ENCODE assay signal across 9 cellular contexts in the genomic region with DNA sequence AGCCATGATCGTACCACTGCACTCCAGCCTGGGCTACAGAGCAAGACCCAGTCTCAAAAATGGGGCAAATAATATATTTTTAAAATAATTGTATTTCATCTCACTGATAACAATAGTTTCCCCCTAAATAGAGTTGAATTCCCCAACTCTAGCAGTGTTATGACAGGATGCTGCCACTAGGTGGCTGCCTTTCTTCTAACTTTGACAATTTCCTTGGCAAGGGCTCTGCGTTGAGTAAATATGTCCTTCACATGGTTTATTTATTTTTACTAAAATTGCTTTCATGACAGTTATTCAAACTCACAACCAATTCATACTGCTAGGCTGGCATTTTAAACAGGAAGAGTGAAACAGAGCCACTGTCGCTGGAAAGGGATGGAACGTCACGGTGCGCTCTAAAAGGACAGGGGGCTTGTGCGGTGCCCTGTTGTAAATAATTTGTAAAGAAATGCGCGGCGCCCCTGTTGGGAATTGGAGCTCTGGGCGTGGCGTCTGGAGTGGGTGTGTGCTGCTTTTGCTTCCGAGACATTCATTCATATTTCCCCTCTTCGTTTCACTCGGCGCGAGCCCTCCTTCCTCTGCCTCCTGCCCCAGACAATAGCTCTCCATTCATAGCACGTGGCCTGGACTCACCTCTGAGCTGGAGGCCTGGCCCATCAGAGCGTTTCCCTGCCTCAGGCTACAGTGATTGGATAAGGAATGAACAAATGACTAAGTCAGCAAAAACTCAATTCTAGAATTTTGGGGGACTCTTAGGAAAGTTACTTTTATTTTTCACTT.
DNase-seq lines count a peak whose midpoint lies in the region; ATAC-seq and TF ChIP-seq lines count a peak whose summit lies in the region.
"Had no signal": no experiment of that assay in that cellular context is flagged by ENCODE, and none has a peak within 500 bp of the region (broad histone marks: within the 10 kb centered on the region; RNA-seq: fewer than 3 reads in every experiment).

No MANE protein-coding gene starts in this region.

- no peak overlapping the region for H3K27ac Mint-ChIP-seq in memory B cell

- peaks cover 6% of the 10 kb centered on the region for H3K4me1 Mint-ChIP-seq in memory B cell

- H3K9me3 ChIP-seq in WERI-Rb-1 (ENCODE audit: severe bottlenecking) (no peaks in the 10 kb centered on the region), duodenal mucosa (ENCODE audit: control insufficient read depth in 1 of 2, low read length in 2 of 2) (no peaks in the 10 kb centered on the region)

- H3K27me3 Mint-ChIP-seq in memory B cell: peaks cover 6% of the 10 kb centered on the region

- no peaks in the 10 kb centered on the region for H3K36me3 Mint-ChIP-seq in memory B cell

- ATAC-seq in memory B cell (ENCODE audit: low read depth): peak; percentile 53
- no peak for ATAC-seq in GM18907 (IDR thresholded peaks at IDR 0.05; ENCODE audit: unreplicated experiment)

- H3K27me3 ChIP-seq in WERI-Rb-1 (ENCODE audit: insufficient read depth, low read depth, severe bottlenecking): no peaks in the 10 kb centered on the region
- peaks cover 3 to 7% of the 10 kb centered on the region in 2 donors for H3K27me3 ChIP-seq in duodenal mucosa (ENCODE audit: control insufficient read depth in 1 of 2, insufficient read depth in 2 of 2, low read length in 2 of 2)

- no peak overlapping the region for H3K4me3 Mint-ChIP-seq in memory B cell

- H3K27ac ChIP-seq in WERI-Rb-1 (no peak overlapping the region), duodenal mucosa (ENCODE audit: low read depth, low read length) (no peak overlapping the region)
- H3K27ac ChIP-seq: epithelial cell of prostate had no signal

- H3K36me3 ChIP-seq in WERI-Rb-1 (no peaks in the 10 kb centered on the region), duodenal mucosa (ENCODE audit: control insufficient read depth in 1 of 2, insufficient read depth in 2 of 2, low read length in 2 of 2) (no peaks in the 10 kb centered on the region)

- H3K9me3 Mint-ChIP-seq in memory B cell: no peaks in the 10 kb centered on the region

- peak; percentile 46 for DNase-seq in NCI-H82 (lab: John Stamatoyannopoulos, UW)
- no peak for DNase-seq in NCI-H82 treated with DMSO at 0.1 percent for 48 hours (lab: John Stamatoyannopoulos, UW; ENCODE audit: unreplicated experiment)
- peak; percentile 44 for DNase-seq in NCI-H1105 treated with DMSO at 0.1 percent for 48 hours (lab: John Stamatoyannopoulos, UW)
- DNase-seq in WERI-Rb-1: no peak
- DNase-seq in memory B cell (ENCODE audit: low spot score in 2 of 2): peak in 1 of 2 donors; percentile 42
- DNase-seq in stimulated activated CD8-positive, alpha-beta memory T cell treated with anti-CD3 and anti-CD28 coated beads, Interleukin-7, amount 100 ng/mL, for 24 hours (ENCODE audit: low read depth): peak; percentile 17

- H3K9ac ChIP-seq in duodenal mucosa (ENCODE audit: low read depth in 1 of 2, low read length in 2 of 2): no peak overlapping the region

- peak; percentile 40 for TF ChIP-seq CTCF in WERI-Rb-1 (IDR thresholded peaks at IDR 0.05; ENCODE audit: low read depth, low read length)

- peaks cover 0 to 11% of the 10 kb centered on the region in 2 donors for H3K4me1 ChIP-seq in duodenal mucosa (ENCODE audit: control insufficient read depth in 1 of 2, insufficient read depth in 2 of 2, low read length in 2 of 2)

- H3K4me3 ChIP-seq in WERI-Rb-1 (ENCODE audit: low read depth, low read length) (no peak overlapping the region), duodenal mucosa (ENCODE audit: low read depth in 1 of 2, low read length in 2 of 2) (peak overlapping the region; percentile 27 to 36)

Comparison
In these comparisons a context has a peak if more than half of its experiments do, and no peak if none do; other contexts are left out.
1. DNase-seq: peak in NCI-H82 (single experiment), NCI-H1105 treated with DMSO at 0.1 percent for 48 hours (single experiment) and stimulated activated CD8-positive, alpha-beta memory T cell treated with anti-CD3 and anti-CD28 coated beads, Interleukin-7, amount 100 ng/mL, for 24 hours (single experiment); none in NCI-H82 treated with DMSO at 0.1 percent for 48 hours (single experiment) and WERI-Rb-1 (single experiment).